In genomic region chr3:16514021-16514700, GRCh38 we compare ENCODE assay signal across 8 cellular contexts. TPM values are rescaled to one million over a fixed set of nuclear protein-coding genes. Genes with fewer than 3 reads are reported as not detected.
A peak's percentile ranks its signal among the peaks of the same experiment; 100 is the strongest.
DNase-seq lines count a peak whose midpoint lies in the region; ATAC-seq and TF ChIP-seq lines count a peak whose summit lies in the region.

No MANE protein-coding gene starts in this region.

- no peak for ATAC-seq in GM21390 (IDR thresholded peaks at IDR 0.05; ENCODE audit: unreplicated experiment)
- no peak for ATAC-seq in HG03025 (IDR thresholded peaks at IDR 0.05; ENCODE audit: low FRiP score, unreplicated experiment)

- H3K4me3 ChIP-seq in GM08714 (ENCODE audit: low read length): peak overlapping the region; percentile 90
- H3K4me3 ChIP-seq in SJSA1: peak overlapping the region; percentile 90
- peak overlapping the region; percentile 58 for H3K4me3 ChIP-seq in fibroblast of mammary gland (ENCODE audit: control insufficient read depth, low read depth, low read length)
- peak overlapping the region; percentile 96 for H3K4me3 ChIP-seq in retinal pigment epithelial cell (ENCODE audit: low read length)

- no peaks in the 10 kb centered on the region for H3K9me3 ChIP-seq in SJSA1 (replicated peaks)

- no peaks in the 10 kb centered on the region for H3K27me3 ChIP-seq in SJSA1 (replicated peaks)

- H3K36me3 ChIP-seq in SJSA1: peaks cover 10% of the 10 kb centered on the region

- no peak for TF ChIP-seq CTCF in fibroblast of mammary gland (conservative IDR thresholded peaks at IDR 0.05; ENCODE audit: control insufficient read depth, insufficient read depth, low read depth, low read length)
- TF ChIP-seq CTCF in retinal pigment epithelial cell (conservative IDR thresholded peaks at IDR 0.05; ENCODE audit: low read depth, low read length): no peak

- peaks cover 68% of the 10 kb centered on the region for H3K4me1 ChIP-seq in SJSA1 (replicated peaks)

- DNase-seq in SJSA1 (ENCODE audit: low read depth in 1 of 2, low spot score in 2 of 2) (no peak), fibroblast of mammary gland (ENCODE audit: low read depth) (no peak), retinal pigment epithelial cell (ENCODE audit: low read depth) (no peak), DMS153 treated with DMSO at 0.1 percent for 48 hours (lab: John Stamatoyannopoulos, UW; ENCODE audit: unreplicated experiment) (no peak), C1 segment of cervical spinal cord (lab: John Stamatoyannopoulos, UW) (no peak)

- H3K27ac ChIP-seq in SJSA1: peak overlapping the region; percentile 70

RNA-seq across cellular contexts. Expression of gene RFTN1, which starts 0.7 kb away (rescaled TPM):
- total RNA-seq in SJSA1 (2014; rRNA removed; shearing (Covaris generic)): 54.3 and 56.5 TPM in 2 replicates
